ENCODE assay signal across 10 cellular contexts in the genomic region with DNA sequence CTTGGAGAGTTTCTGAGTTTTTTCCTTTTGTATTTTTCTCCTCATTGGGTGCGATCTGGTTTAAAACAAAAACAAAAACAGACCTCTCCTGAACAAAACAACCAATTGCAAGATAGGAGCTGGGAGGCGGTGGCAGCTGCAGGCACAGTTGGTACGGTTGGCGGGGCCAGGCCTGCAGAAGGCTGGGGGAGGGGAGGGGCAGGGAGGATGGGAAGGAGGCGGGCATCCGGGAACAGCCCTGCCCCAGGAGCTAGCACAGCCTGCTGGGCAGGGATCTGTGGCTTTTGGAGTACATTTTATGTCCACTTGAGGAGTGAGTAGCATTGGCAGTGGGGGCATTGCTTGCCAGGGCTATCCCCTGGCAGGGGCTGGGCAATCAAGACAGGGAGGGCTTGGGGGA. TPM values are rescaled to one million over a fixed set of nuclear protein-coding genes. Genes with fewer than 3 reads are reported as not detected.
A peak's percentile ranks its signal among the peaks of the same experiment; 100 is the strongest.
DNase-seq lines count a peak whose midpoint lies in the region; ATAC-seq and TF ChIP-seq lines count a peak whose summit lies in the region.
"Had no signal": no experiment of that assay in that cellular context is flagged by ENCODE, and none has a peak within 500 bp of the region (broad histone marks: within the 10 kb centered on the region; RNA-seq: fewer than 3 reads in every experiment).

No MANE protein-coding gene starts in this region.

- no peaks in the 10 kb centered on the region for H3K9me3 Mint-ChIP-seq in activated naive CD4-positive, alpha-beta T cell treated with anti-CD3 and anti-CD28 coated beads, Interleukin-2, amount 10 ng/mL, durations not matched to agents 7 days and 5 days
- H3K9me3 Mint-ChIP-seq in activated CD8-positive, alpha-beta T cell treated with anti-CD3 and anti-CD28 coated beads for 36 hours: no peaks in the 10 kb centered on the region
- H3K9me3 Mint-ChIP-seq: activated naive CD4-positive, alpha-beta T cell treated with anti-CD3 and anti-CD28 coated beads for 36 hours; natural killer cell treated with Interleukin-12 subunit alpha and Interleukin-12 subunit beta and Interleukin-15 and Interleukin-18, amount 100 ng/mL, for 72 hours had no signal

- H3K4me1 Mint-ChIP-seq in activated naive CD4-positive, alpha-beta T cell treated with anti-CD3 and anti-CD28 coated beads, Interleukin-2, amount 10 ng/mL, durations not matched to agents 7 days and 5 days: no peaks in the 10 kb centered on the region
- H3K4me1 Mint-ChIP-seq in activated CD8-positive, alpha-beta T cell treated with anti-CD3 and anti-CD28 coated beads for 36 hours (ENCODE audit: low read depth): peaks cover 11% of the 10 kb centered on the region

- H3K36me3 ChIP-seq in heart left ventricle (no peaks in the 10 kb centered on the region), parathyroid adenoma (ENCODE audit: control insufficient read depth, insufficient read depth, low read length) (no peaks in the 10 kb centered on the region)

- H3K27me3 Mint-ChIP-seq in activated naive CD4-positive, alpha-beta T cell treated with anti-CD3 and anti-CD28 coated beads, Interleukin-2, amount 10 ng/mL, durations not matched to agents 7 days and 5 days: peaks cover 3% of the 10 kb centered on the region
- H3K27me3 Mint-ChIP-seq in activated CD8-positive, alpha-beta T cell treated with anti-CD3 and anti-CD28 coated beads for 36 hours: no peaks in the 10 kb centered on the region

- TF ChIP-seq CTCF in heart left ventricle (IDR thresholded peaks at IDR 0.05): no peak
- TF ChIP-seq CTCF in parathyroid adenoma (IDR thresholded peaks at IDR 0.05): no peak
- TF ChIP-seq CTCF in activated CD8-positive, alpha-beta T cell treated with anti-CD3 and anti-CD28 coated beads for 36 hours (IDR thresholded peaks at IDR 0.05): no peak

- peak overlapping the region; percentile 44 for H2AFZ ChIP-seq in parathyroid adenoma

- peak overlapping the region; percentile 44 for H3K4me2 ChIP-seq in parathyroid adenoma (ENCODE audit: low read length)

- CTCF ChIA-PET in activated naive CD4-positive, alpha-beta T cell treated with anti-CD3 and anti-CD28 coated beads, Interleukin-2, amount 10 ng/mL, durations not matched to agents 7 days and 5 days (lab: Charles Lee): no interaction called here
- CTCF ChIA-PET in activated CD8-positive, alpha-beta T cell treated with anti-CD3 and anti-CD28 coated beads for 36 hours (lab: Charles Lee): no interaction called here

- DNase-seq in DMS79 (lab: John Stamatoyannopoulos, UW) (peak; percentile 56), NCI-H446 (lab: John Stamatoyannopoulos, UW) (peak; percentile 40 to 82), heart left ventricle (peak in 1 of 5 donors; percentile 50)
- DNase-seq in activated naive CD4-positive, alpha-beta T cell treated with anti-CD3 and anti-CD28 coated beads, Interleukin-2, amount 10 ng/mL, durations not matched to agents 7 days and 5 days: no peak
- DNase-seq in activated CD8-positive, alpha-beta T cell treated with anti-CD3 and anti-CD28 coated beads for 36 hours: no peak
- DNase-seq: activated naive CD4-positive, alpha-beta T cell treated with anti-CD3 and anti-CD28 coated beads for 36 hours had no signal

- H3K27ac ChIP-seq in heart left ventricle (peak overlapping the region in 2 of 12 donors; percentile 55 to 70), parathyroid adenoma (peak overlapping the region; percentile 80)

- POLR2A ChIA-PET in activated CD8-positive, alpha-beta T cell treated with anti-CD3 and anti-CD28 coated beads for 36 hours (lab: Charles Lee): interaction anchor here (1.5 kb wide), 1 partner anchor 226 kb away, joined by 3 read pairs; a partner anchor contains a TSS

- H3K9me3 ChIP-seq in heart left ventricle (no peaks in the 10 kb centered on the region), parathyroid adenoma (ENCODE audit: control insufficient read depth, low read length) (no peaks in the 10 kb centered on the region)

- no peak overlapping the region for H3K27ac Mint-ChIP-seq in activated naive CD4-positive, alpha-beta T cell treated with anti-CD3 and anti-CD28 coated beads, Interleukin-2, amount 10 ng/mL, durations not matched to agents 7 days and 5 days
- no peak overlapping the region for H3K27ac Mint-ChIP-seq in activated CD8-positive, alpha-beta T cell treated with anti-CD3 and anti-CD28 coated beads for 36 hours
- H3K27ac Mint-ChIP-seq: activated naive CD4-positive, alpha-beta T cell treated with anti-CD3 and anti-CD28 coated beads for 36 hours; natural killer cell treated with Interleukin-12 subunit alpha and Interleukin-12 subunit beta and Interleukin-15 and Interleukin-18, amount 100 ng/mL, for 72 hours had no signal

- H3K9ac ChIP-seq in parathyroid adenoma: no peak overlapping the region

- H3K79me2 ChIP-seq in parathyroid adenoma: no peaks in the 10 kb centered on the region

- ATAC-seq in heart left ventricle (peak in 3 of 4 donors; percentile 37 to 46 (median 41)), HG02884 (IDR thresholded peaks at IDR 0.05; ENCODE audit: unreplicated experiment) (no peak), GM18519 (IDR thresholded peaks at IDR 0.05; ENCODE audit: low FRiP score, unreplicated experiment) (no peak)
- no peak for ATAC-seq in activated CD8-positive, alpha-beta T cell treated with anti-CD3 and anti-CD28 coated beads for 36 hours
- ATAC-seq: natural killer cell treated with Interleukin-12 subunit alpha and Interleukin-12 subunit beta and Interleukin-15 and Interleukin-18, amount 100 ng/mL, for 72 hours had no signal

- 64 to 85% (median 77%) methylated on average over 6 of the region's 6 CpGs for WGBS in heart left ventricle, 4 donors

- peaks cover 0 to 32% (median 2%) of the 10 kb centered on the region in 12 donors for H3K4me1 ChIP-seq in heart left ventricle
- H3K4me1 ChIP-seq in parathyroid adenoma: peaks cover 27% of the 10 kb centered on the region

- no peaks in the 10 kb centered on the region for H3K27me3 ChIP-seq in heart left ventricle
- no peaks in the 10 kb centered on the region for H3K27me3 ChIP-seq in parathyroid adenoma (ENCODE audit: control insufficient read depth, insufficient read depth, low read length)

- no peak for TF ChIP-seq POLR2A in heart left ventricle (IDR thresholded peaks at IDR 0.05)

- H3K4me3 Mint-ChIP-seq in activated naive CD4-positive, alpha-beta T cell treated with anti-CD3 and anti-CD28 coated beads, Interleukin-2, amount 10 ng/mL, durations not matched to agents 7 days and 5 days: no peak overlapping the region
- H3K4me3 Mint-ChIP-seq in activated CD8-positive, alpha-beta T cell treated with anti-CD3 and anti-CD28 coated beads for 36 hours: no peak overlapping the region
- H3K4me3 Mint-ChIP-seq: activated naive CD4-positive, alpha-beta T cell treated with anti-CD3 and anti-CD28 coated beads for 36 hours; natural killer cell treated with Interleukin-12 subunit alpha and Interleukin-12 subunit beta and Interleukin-15 and Interleukin-18, amount 100 ng/mL, for 72 hours had no signal

- H3K4me3 ChIP-seq in heart left ventricle: no peak overlapping the region
- H3K4me3 ChIP-seq in parathyroid adenoma (ENCODE audit: low read depth, low read length): no peak overlapping the region

- intact Hi-C loops in heart left ventricle (cut with DNase I): no loop called here
- intact Hi-C loops in activated CD8-positive, alpha-beta T cell treated with anti-CD3 and anti-CD28 coated beads for 36 hours (cut with micrococcal nuclease): no loop called here

- H3K36me3 Mint-ChIP-seq in activated naive CD4-positive, alpha-beta T cell treated with anti-CD3 and anti-CD28 coated beads, Interleukin-2, amount 10 ng/mL, durations not matched to agents 7 days and 5 days: no peaks in the 10 kb centered on the region
- no peaks in the 10 kb centered on the region for H3K36me3 Mint-ChIP-seq in activated CD8-positive, alpha-beta T cell treated with anti-CD3 and anti-CD28 coated beads for 36 hours (ENCODE audit: low read depth)
- H3K36me3 Mint-ChIP-seq: natural killer cell treated with Interleukin-12 subunit alpha and Interleukin-12 subunit beta and Interleukin-15 and Interleukin-18, amount 100 ng/mL, for 72 hours had no signal

RNA-seq across cellular contexts. Expression of a gene that starts 5.2 kb away (rescaled TPM):
- total RNA-seq in heart left ventricle: under 1 TPM in 3 of 9 donors, not detected in 6; 0.12 to 0.31 (median 0.22) TPM
- under 1 TPM in 1 of 2 donors, not detected in 1; 0.04 TPM for polyA plus RNA-seq in heart left ventricle
- total RNA-seq in activated CD8-positive, alpha-beta T cell treated with anti-CD3 and anti-CD28 coated beads for 36 hours: not detected
- total RNA-seq: activated naive CD4-positive, alpha-beta T cell treated with anti-CD3 and anti-CD28 coated beads for 36 hours; natural killer cell treated with Interleukin-12 subunit alpha and Interleukin-12 subunit beta and Interleukin-15 and Interleukin-18, amount 100 ng/mL, for 72 hours had no signal

RNA-seq across cellular contexts. Expression of a gene that starts 38.5 kb away (rescaled TPM):
- total RNA-seq in heart left ventricle: 100 to 1,000 TPM in 1 of 9 donors, 10 to 100 TPM in 8; 37.1 to 182 (median 69.8) TPM
- 10 to 100 TPM; 44.2 to 72.5 TPM for polyA plus RNA-seq in heart left ventricle
- not detected for total RNA-seq in activated CD8-positive, alpha-beta T cell treated with anti-CD3 and anti-CD28 coated beads for 36 hours
- total RNA-seq: activated naive CD4-positive, alpha-beta T cell treated with anti-CD3 and anti-CD28 coated beads for 36 hours; natural killer cell treated with Interleukin-12 subunit alpha and Interleukin-12 subunit beta and Interleukin-15 and Interleukin-18, amount 100 ng/mL, for 72 hours had no signal

Comparison
In these comparisons a context has a peak if more than half of its experiments do, and no peak if none do; other contexts are left out.
1. DNase-seq: peak in DMS79 (single experiment) and NCI-H446 (2 of 2); none in activated naive CD4-positive, alpha-beta T cell treated with anti-CD3 and anti-CD28 coated beads, Interleukin-2, amount 10 ng/mL, durations not matched to agents 7 days and 5 days (single experiment) and activated CD8-positive, alpha-beta T cell treated with anti-CD3 and anti-CD28 coated beads for 36 hours (single experiment).
2. ATAC-seq: peak in heart left ventricle (3 of 4); none in HG02884 (single experiment), GM18519 (single experiment) and activated CD8-positive, alpha-beta T cell treated with anti-CD3 and anti-CD28 coated beads for 36 hours (single experiment).
3. RNA of a gene that starts 38.5 kb away (total RNA-seq): 37.1 to 182 TPM in heart left ventricle; not detected in activated CD8-positive, alpha-beta T cell treated with anti-CD3 and anti-CD28 coated beads for 36 hours; every median in the first group is over 10 times any median in the second.